Comparison of ENCODE assay signal across 13 cellular contexts in genomic region chr15:85503151-85503797, GRCh38.
A peak's percentile ranks its signal among the peaks of the same experiment; 100 is the strongest.
DNase-seq lines count a peak whose midpoint lies in the region; ATAC-seq and TF ChIP-seq lines count a peak whose summit lies in the region.
"Had no signal": no experiment of that assay in that cellular context is flagged by ENCODE, and none has a peak within 500 bp of the region (broad histone marks: within the 10 kb centered on the region; RNA-seq: fewer than 3 reads in every experiment).

No MANE protein-coding gene starts in this region.

- H3K36me3 ChIP-seq in Karpas-422 (ENCODE audit: insufficient read depth, low read length) (no peaks in the 10 kb centered on the region), neural progenitor cell (no peaks in the 10 kb centered on the region)
- H3K36me3 ChIP-seq: vagina had no signal

- no peaks in the 10 kb centered on the region for H3K27me3 ChIP-seq in Karpas-422 (ENCODE audit: low read length)
- no peaks in the 10 kb centered on the region for H3K27me3 ChIP-seq in neural progenitor cell
- H3K27me3 ChIP-seq: vagina had no signal

- no peaks in the 10 kb centered on the region for H3K9me2 ChIP-seq in Karpas-422 (replicated peaks; ENCODE audit: insufficient read depth, low read length)

- H2AFZ ChIP-seq in Karpas-422 (ENCODE audit: low read length) (no peak overlapping the region), neural progenitor cell (replicated peaks) (no peak overlapping the region)

- H3K4me3 Mint-ChIP-seq in activated T-cell treated with anti-CD3 and anti-CD28 coated beads, Interleukin-2, amount 50 U/mL, for 24 hours: no peak overlapping the region
- no peak overlapping the region for H3K4me3 Mint-ChIP-seq in effector memory CD8-positive, alpha-beta T cell
- no peak overlapping the region for H3K4me3 Mint-ChIP-seq in neural progenitor cell
- H3K4me3 Mint-ChIP-seq: T-helper 1 cell treated with Interleukin-12 subunit alpha and Interleukin-12 subunit beta and Interleukin-4 antibody, amounts not matched to agents 30 μg/mL and 1 μg/mL, for 36 hours had no signal

- ATAC-seq in effector memory CD8-positive, alpha-beta T cell (replicated peaks): no peak
- ATAC-seq in GM21528 (IDR thresholded peaks at IDR 0.05; ENCODE audit: low FRiP score, unreplicated experiment) (no peak), GM18909 (IDR thresholded peaks at IDR 0.05; ENCODE audit: poor library complexity, unreplicated experiment) (no peak)

- H4K20me1 ChIP-seq in Karpas-422 (ENCODE audit: insufficient read depth, low read depth, low read length): no peaks in the 10 kb centered on the region
- H4K20me1 ChIP-seq in neural progenitor cell (ENCODE audit: low read depth): peaks cover 66% of the 10 kb centered on the region

- no peaks in the 10 kb centered on the region for H3K36me3 Mint-ChIP-seq in activated T-cell treated with anti-CD3 and anti-CD28 coated beads, Interleukin-2, amount 50 U/mL, for 24 hours (ENCODE audit: low read depth)
- no peaks in the 10 kb centered on the region for H3K36me3 Mint-ChIP-seq in effector memory CD8-positive, alpha-beta T cell (ENCODE audit: insufficient read depth)
- H3K36me3 Mint-ChIP-seq in neural progenitor cell: peaks cover 1% of the 10 kb centered on the region

- peaks cover 79% of the 10 kb centered on the region for H3K4me1 Mint-ChIP-seq in activated T-cell treated with anti-CD3 and anti-CD28 coated beads, Interleukin-2, amount 50 U/mL, for 24 hours (ENCODE audit: low read depth)
- H3K4me1 Mint-ChIP-seq in effector memory CD8-positive, alpha-beta T cell (ENCODE audit: low read depth in 2 of 2): peaks cover 36 to 53% of the 10 kb centered on the region in 2 donors
- peaks cover 50% of the 10 kb centered on the region for H3K4me1 Mint-ChIP-seq in neural progenitor cell

- TF ChIP-seq CTCF in neural progenitor cell (IDR thresholded peaks at IDR 0.05): no peak

- H3F3A ChIP-seq in neural progenitor cell (ENCODE audit: low read depth): no peaks in the 10 kb centered on the region

- no peaks in the 10 kb centered on the region for H3K27me3 Mint-ChIP-seq in activated T-cell treated with anti-CD3 and anti-CD28 coated beads, Interleukin-2, amount 50 U/mL, for 24 hours
- no peaks in the 10 kb centered on the region for H3K27me3 Mint-ChIP-seq in effector memory CD8-positive, alpha-beta T cell
- H3K27me3 Mint-ChIP-seq in neural progenitor cell (ENCODE audit: insufficient read depth, low read depth): peaks cover 2% of the 10 kb centered on the region

- H3K27ac Mint-ChIP-seq in activated T-cell treated with anti-CD3 and anti-CD28 coated beads, Interleukin-2, amount 50 U/mL, for 24 hours: peak overlapping the region; percentile 71
- H3K27ac Mint-ChIP-seq in effector memory CD8-positive, alpha-beta T cell: peak overlapping the region; percentile 10 to 49
- peak overlapping the region; percentile 34 for H3K27ac Mint-ChIP-seq in neural progenitor cell
- H3K27ac Mint-ChIP-seq: T-helper 1 cell treated with Interleukin-12 subunit alpha and Interleukin-12 subunit beta and Interleukin-4 antibody, amounts not matched to agents 30 μg/mL and 1 μg/mL, for 36 hours had no signal

- H3K79me2 ChIP-seq in Karpas-422 (ENCODE audit: low read length) (peaks cover 98% of the 10 kb centered on the region), neural progenitor cell (ENCODE audit: low read depth) (peaks cover 88% of the 10 kb centered on the region)

- H3K4me1 ChIP-seq in Karpas-422 (ENCODE audit: low read length) (peaks cover 71% of the 10 kb centered on the region), neural progenitor cell (peaks cover 24% of the 10 kb centered on the region)

- H3K9me3 Mint-ChIP-seq in activated T-cell treated with anti-CD3 and anti-CD28 coated beads, Interleukin-2, amount 50 U/mL, for 24 hours: no peaks in the 10 kb centered on the region
- H3K9me3 Mint-ChIP-seq in effector memory CD8-positive, alpha-beta T cell: no peaks in the 10 kb centered on the region
- no peaks in the 10 kb centered on the region for H3K9me3 Mint-ChIP-seq in neural progenitor cell
- H3K9me3 Mint-ChIP-seq: T-helper 1 cell treated with Interleukin-12 subunit alpha and Interleukin-12 subunit beta and Interleukin-4 antibody, amounts not matched to agents 30 μg/mL and 1 μg/mL, for 36 hours had no signal

- H3K9ac ChIP-seq in Karpas-422 (ENCODE audit: low read length) (no peak overlapping the region), neural progenitor cell (no peak overlapping the region)

- H3K4me2 ChIP-seq in Karpas-422 (ENCODE audit: low read depth, low read length, poor library complexity, severe bottlenecking) (no peak overlapping the region), neural progenitor cell (no peak overlapping the region)

- H3K4me3 ChIP-seq in Karpas-422 (ENCODE audit: low read length) (no peak overlapping the region), neural progenitor cell (no peak overlapping the region)
- H3K4me3 ChIP-seq: vagina had no signal

- H3K27ac ChIP-seq in Karpas-422 (ENCODE audit: low read length) (peak overlapping the region; percentile 66), neural progenitor cell (no peak overlapping the region)
- H3K27ac ChIP-seq: vagina had no signal

- no peaks in the 10 kb centered on the region for H3K9me3 ChIP-seq in Karpas-422 (ENCODE audit: low read length)
- H3K9me3 ChIP-seq in neural progenitor cell (ENCODE audit: low read depth): no peaks in the 10 kb centered on the region
- H3K9me3 ChIP-seq: vagina had no signal

- no peak for DNase-seq in activated T-cell treated with anti-CD3 and anti-CD28 coated beads, Interleukin-2, amount 50 U/mL, for 24 hours
- DNase-seq in activated T-cell treated with anti-CD3 and anti-CD28 coated beads for 4 hours: no peak
- no peak for DNase-seq in Karpas-422
- no peak for DNase-seq in effector memory CD8-positive, alpha-beta T cell
- no peak for DNase-seq in neural progenitor cell (ENCODE audit: low spot score)
- DNase-seq in NCI-H748 (lab: John Stamatoyannopoulos, UW; ENCODE audit: unreplicated experiment): no peak
- DNase-seq: activated CD4-positive, alpha-beta T cell treated with anti-CD3 and anti-CD28 coated beads for 1 hour; Calu3; NCI-H1417 had no signal
